Comparison of ENCODE assay signal across 8 cellular contexts in the genomic region with DNA sequence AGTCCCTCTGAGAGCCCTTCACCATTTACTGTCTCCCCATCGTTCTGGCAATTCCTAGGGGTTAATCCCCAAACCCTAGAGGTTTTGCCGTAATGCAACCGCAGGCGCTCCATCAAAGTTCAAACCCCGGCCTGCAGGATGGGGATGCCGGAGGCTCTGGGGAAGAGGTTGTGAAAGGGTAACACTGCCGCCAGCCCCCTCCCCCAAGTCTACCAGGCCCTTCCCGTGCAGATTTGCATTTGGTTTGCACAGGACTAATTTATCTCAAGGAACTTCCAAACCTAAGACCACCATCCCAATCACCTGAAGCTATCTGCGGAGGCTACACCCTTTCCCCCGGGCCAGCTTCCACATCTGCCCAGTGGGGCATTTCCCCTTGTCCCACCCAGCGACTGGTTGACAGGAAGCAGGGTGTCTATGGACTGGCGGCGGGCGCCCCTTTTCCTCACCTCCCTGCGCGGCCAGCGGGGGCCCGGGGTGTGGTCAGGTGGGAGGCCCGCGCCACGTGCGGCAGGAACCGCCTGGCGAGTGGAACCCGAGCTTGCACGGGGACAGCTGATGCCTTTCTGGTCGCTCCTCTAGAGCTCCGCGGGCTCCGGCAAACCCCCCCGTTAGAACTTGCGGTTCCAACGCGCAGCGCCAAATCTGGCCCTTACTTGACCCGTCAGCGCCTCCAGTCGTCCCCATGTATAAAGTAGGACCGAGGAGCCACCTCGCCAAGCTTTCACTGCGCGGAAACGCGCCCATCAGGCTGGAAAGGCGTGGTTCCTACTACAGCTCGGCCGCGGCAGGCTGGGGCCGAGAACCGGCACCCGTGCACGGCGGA. TPM values are rescaled to one million over a fixed set of nuclear protein-coding genes. Genes with fewer than 3 reads are reported as not detected.
DNase-seq lines count a peak whose midpoint lies in the region; ATAC-seq and TF ChIP-seq lines count a peak whose summit lies in the region.

No MANE protein-coding gene starts in this region.

- no peak overlapping the region for H3K27ac ChIP-seq in stomach

- H3K36me3 ChIP-seq in stomach, result peaks cover 0 to 37% (median 34%) of the 10 kb centered on the region in 4 donors

- intact Hi-C loops in stomach (cut with DNase I; ENCODE audit: low total_unique reads), result no loop called here

- TF ChIP-seq EP300 in stomach (IDR thresholded peaks at IDR 0.05), result no peak

- WGBS in stomach, 5 donors, result 7 to 16% (median 9%) methylated on average over 33 to 53 of the region's 53 CpGs

- peaks cover 11 to 25% (median 18%) of the 10 kb centered on the region in 4 donors for H3K4me1 ChIP-seq in stomach

- no peak for TF ChIP-seq CTCF in stomach (IDR thresholded peaks at IDR 0.05)

- no peaks in the 10 kb centered on the region for H3K36me3 Mint-ChIP-seq in activated CD8-positive, alpha-beta T cell treated with anti-CD3 and anti-CD28 coated beads, Interleukin-2, amount 10 ng/mL, durations not matched to agents 7 days and 5 days (ENCODE audit: low read depth)

- peaks cover 8% of the 10 kb centered on the region for H3K4me1 Mint-ChIP-seq in activated CD8-positive, alpha-beta T cell treated with anti-CD3 and anti-CD28 coated beads, Interleukin-2, amount 10 ng/mL, durations not matched to agents 7 days and 5 days (ENCODE audit: low read depth)

- no peak for TF ChIP-seq POLR2A in stomach (IDR thresholded peaks at IDR 0.05)

- peak overlapping the region; percentile 34 for H3K4me3 Mint-ChIP-seq in activated CD8-positive, alpha-beta T cell treated with anti-CD3 and anti-CD28 coated beads, Interleukin-2, amount 10 ng/mL, durations not matched to agents 7 days and 5 days

- peaks cover 0 to 40% (median 12%) of the 10 kb centered on the region in 3 donors for H3K27me3 ChIP-seq in stomach

- H3K9me3 ChIP-seq in stomach, result no peaks in the 10 kb centered on the region

- H3K27me3 Mint-ChIP-seq in activated CD8-positive, alpha-beta T cell treated with anti-CD3 and anti-CD28 coated beads, Interleukin-2, amount 10 ng/mL, durations not matched to agents 7 days and 5 days (ENCODE audit: low read depth), result peaks cover 35% of the 10 kb centered on the region

- peak; percentile 83 for ATAC-seq in activated CD8-positive, alpha-beta T cell treated with anti-CD3 and anti-CD28 coated beads, Interleukin-2, amount 10 ng/mL, durations not matched to agents 7 days and 5 days
- no peak for ATAC-seq in GM21619 (IDR thresholded peaks at IDR 0.05; ENCODE audit: unreplicated experiment)
- ATAC-seq in GM18867 (IDR thresholded peaks at IDR 0.05; ENCODE audit: unreplicated experiment), result no peak
- ATAC-seq in GM19351 (IDR thresholded peaks at IDR 0.05; ENCODE audit: unreplicated experiment), result no peak

- CTCF ChIA-PET in activated CD8-positive, alpha-beta T cell treated with anti-CD3 and anti-CD28 coated beads, Interleukin-2, amount 10 ng/mL, durations not matched to agents 7 days and 5 days (lab: Charles Lee), result interaction anchor here (0.8 to 1.7 kb wide), 6 partner anchors 15 to 56 kb away, joined by 3 to 8 read pairs (median 4); no protein-coding TSS in a partner anchor

- H3K27ac Mint-ChIP-seq in activated CD8-positive, alpha-beta T cell treated with anti-CD3 and anti-CD28 coated beads, Interleukin-2, amount 10 ng/mL, durations not matched to agents 7 days and 5 days, result no peak overlapping the region

- DNase-seq in activated CD4-positive, alpha-beta T cell treated with anti-CD3 and anti-CD28 coated beads for 48 hours, result peak; percentile 35
- DNase-seq in activated CD4-positive, alpha-beta T cell treated with anti-CD3 and anti-CD28 coated beads for 4 hours, result no peak
- peak; percentile 31 for DNase-seq in activated CD8-positive, alpha-beta T cell treated with anti-CD3 and anti-CD28 coated beads, Interleukin-2, amount 10 ng/mL, durations not matched to agents 7 days and 5 days
- DNase-seq in hepatic stellate cell (ENCODE audit: low spot score) (peak; percentile 58), stomach (peak; percentile 42)

- H3K4me3 ChIP-seq in stomach, result peak overlapping the region; percentile 1 to 39 (median 16)

- no peaks in the 10 kb centered on the region for H3K9me3 Mint-ChIP-seq in activated CD8-positive, alpha-beta T cell treated with anti-CD3 and anti-CD28 coated beads, Interleukin-2, amount 10 ng/mL, durations not matched to agents 7 days and 5 days (ENCODE audit: insufficient read depth)

- POLR2A ChIA-PET in activated CD8-positive, alpha-beta T cell treated with anti-CD3 and anti-CD28 coated beads, Interleukin-2, amount 10 ng/mL, durations not matched to agents 7 days and 5 days (lab: Charles Lee), result interaction anchor here (0.6 to 0.7 kb wide), 2 partner anchors 28 to 78 kb away, joined by 3 read pairs; no protein-coding TSS in a partner anchor

RNA-seq across cellular contexts. Expression of a gene that starts 9.4 kb away (rescaled TPM):
- 1 to 10 TPM; 1.6 to 2.8 TPM for total RNA-seq in activated CD8-positive, alpha-beta T cell treated with anti-CD3 and anti-CD28 coated beads, Interleukin-2, amount 10 ng/mL, durations not matched to agents 7 days and 5 days
- total RNA-seq in stomach, result 10 to 100 TPM in 1 of 5 donors, 1 to 10 TPM in 2, under 1 TPM in 1, not detected in 1; 0.37 to 22.3 (median 7.8) TPM
- 10 to 100 TPM in 1 of 3 donors, under 1 TPM in 2; 0.46 to 11.2 (median 0.87) TPM for polyA plus RNA-seq in stomach

RNA-seq across cellular contexts. Expression of a gene that starts 39.1 kb away (rescaled TPM):
- total RNA-seq in activated CD8-positive, alpha-beta T cell treated with anti-CD3 and anti-CD28 coated beads, Interleukin-2, amount 10 ng/mL, durations not matched to agents 7 days and 5 days, result 10 to 100 TPM; 53.2 to 60.7 TPM
- total RNA-seq in stomach, result 10 to 100 TPM; 11.1 to 57.1 (median 36.9) TPM
- 100 to 1,000 TPM in 1 of 3 donors, 10 to 100 TPM in 2; 58.8 to 105 (median 78.9) TPM for polyA plus RNA-seq in stomach

RNA-seq across cellular contexts. Expression of a gene that starts 43.9 kb away (rescaled TPM):
- 10 to 100 TPM; 49.0 to 54.4 TPM for total RNA-seq in activated CD8-positive, alpha-beta T cell treated with anti-CD3 and anti-CD28 coated beads, Interleukin-2, amount 10 ng/mL, durations not matched to agents 7 days and 5 days
- total RNA-seq in stomach, result 100 to 1,000 TPM in 1 of 5 donors, 10 to 100 TPM in 3, 1 to 10 TPM in 1; 2.3 to 108 (median 49.1) TPM
- 10 to 100 TPM; 45.5 to 80.8 (median 55.6) TPM for polyA plus RNA-seq in stomach

Comparison
In these comparisons a context has a peak if more than half of its experiments do, and no peak if none do; other contexts are left out.
1. DNase-seq: peak in activated CD4-positive, alpha-beta T cell treated with anti-CD3 and anti-CD28 coated beads for 48 hours (single experiment), activated CD8-positive, alpha-beta T cell treated with anti-CD3 and anti-CD28 coated beads, Interleukin-2, amount 10 ng/mL, durations not matched to agents 7 days and 5 days (single experiment), hepatic stellate cell (single experiment) and stomach (single experiment); none in activated CD4-positive, alpha-beta T cell treated with anti-CD3 and anti-CD28 coated beads for 4 hours (0 of 2).